In genomic region chr5:150217874-150218692, GRCh38 we compare ENCODE assay signal across 8 cellular contexts. TPM values are rescaled to one million over a fixed set of nuclear protein-coding genes. Genes with fewer than 3 reads are reported as not detected.
A peak's percentile ranks its signal among the peaks of the same experiment; 100 is the strongest.
DNase-seq lines count a peak whose midpoint lies in the region; ATAC-seq and TF ChIP-seq lines count a peak whose summit lies in the region.

No MANE protein-coding gene starts in this region.

- DNase-seq in DMS114 treated with DMSO at 0.1 percent for 48 hours (lab: John Stamatoyannopoulos, UW; ENCODE audit: unreplicated experiment) (peak; percentile 78), LHCN-M2 (ENCODE audit: low read depth) (peak; percentile 72), Peyer's patch (peak; percentile 60 to 91 (median 87)), fibroblast of lung (ENCODE audit: low read depth in 2 of 2) (peak; percentile 64 to 86), neural crest cell (ENCODE audit: low read depth, low spot score) (peak; percentile 92)
- DNase-seq in activated T-cell treated with anti-CD3 and anti-CD28 coated beads, Interleukin-2, amount 50 U/mL, for 1 hour = peak; percentile 77
- DNase-seq in stimulated activated naive CD8-positive, alpha-beta T cell treated with anti-CD3 and anti-CD28 coated beads, Interleukin-15, amount 100 ng/mL, for 72 hours = peak; percentile 79 to 80

- H3K9me3 ChIP-seq in Peyer's patch = no peaks in the 10 kb centered on the region
- no peaks in the 10 kb centered on the region for H3K9me3 ChIP-seq in fibroblast of lung (ENCODE audit: control insufficient read depth, insufficient read depth, low read depth, low read length)

- H3K27me3 ChIP-seq in Peyer's patch (no peaks in the 10 kb centered on the region), fibroblast of lung (ENCODE audit: control insufficient read depth, insufficient read depth, low read length) (no peaks in the 10 kb centered on the region)

- H3K4me2 ChIP-seq in fibroblast of lung (ENCODE audit: extremely low read depth, insufficient read depth, low read length) = no peak overlapping the region

- H3K36me3 ChIP-seq in Peyer's patch (no peaks in the 10 kb centered on the region), fibroblast of lung (ENCODE audit: control insufficient read depth, insufficient read depth, low read length) (no peaks in the 10 kb centered on the region)

- no peak overlapping the region for H3K4me3 Mint-ChIP-seq in neural crest cell
- H3K4me3 Mint-ChIP-seq in stimulated activated naive CD8-positive, alpha-beta T cell treated with anti-CD3 and anti-CD28 coated beads, Interleukin-15, amount 100 ng/mL, for 72 hours = no peak overlapping the region

- H3K79me2 ChIP-seq in fibroblast of lung (ENCODE audit: control insufficient read depth, insufficient read depth, low read length) = no peaks in the 10 kb centered on the region

- TF ChIP-seq CTCF in Peyer's patch (IDR thresholded peaks at IDR 0.05) (peak; percentile 74 to 98 (median 96)), fibroblast of lung (conservative IDR thresholded peaks at IDR 0.05 in 1 of 2, IDR thresholded peaks at IDR 0.05 in 1 of 2; ENCODE audit: low read depth in 1 of 2, low read length in 2 of 2) (peak; percentile 74 to 76), neural crest cell (conservative IDR thresholded peaks at IDR 0.05) (peak; percentile 96)

- H2AFZ ChIP-seq in fibroblast of lung (ENCODE audit: low read length) = no peak overlapping the region

- no peaks in the 10 kb centered on the region for H3K4me1 Mint-ChIP-seq in neural crest cell
- peaks cover 6% of the 10 kb centered on the region for H3K4me1 Mint-ChIP-seq in stimulated activated naive CD8-positive, alpha-beta T cell treated with anti-CD3 and anti-CD28 coated beads, Interleukin-15, amount 100 ng/mL, for 72 hours

- peaks cover 2% of the 10 kb centered on the region for H3K27me3 Mint-ChIP-seq in neural crest cell (ENCODE audit: low read depth)
- H3K27me3 Mint-ChIP-seq in stimulated activated naive CD8-positive, alpha-beta T cell treated with anti-CD3 and anti-CD28 coated beads, Interleukin-15, amount 100 ng/mL, for 72 hours = peaks cover 27% of the 10 kb centered on the region

- no peaks in the 10 kb centered on the region for H3K36me3 Mint-ChIP-seq in neural crest cell (ENCODE audit: low read depth)

- H3K4me1 ChIP-seq in Peyer's patch = peaks cover 0 to 24% (median 4%) of the 10 kb centered on the region in 4 donors
- peaks cover 5% of the 10 kb centered on the region for H3K4me1 ChIP-seq in fibroblast of lung (ENCODE audit: control insufficient read depth, extremely low read depth, insufficient read depth, low read length)

- H3K4me3 ChIP-seq in Peyer's patch = no peak overlapping the region
- no peak overlapping the region for H3K4me3 ChIP-seq in fibroblast of lung (replicated peaks in 1 of 4; ENCODE audit: control extremely low read depth in 1 of 4, insufficient read depth in 1 of 4, low read depth in 3 of 4, low read length in 4 of 4)

- H4K20me1 ChIP-seq in fibroblast of lung (ENCODE audit: control insufficient read depth, extremely low read depth, insufficient read depth, low read length) = no peaks in the 10 kb centered on the region

- H3K9ac ChIP-seq in fibroblast of lung (ENCODE audit: insufficient read depth, low read length) = no peak overlapping the region

- H3K9me3 Mint-ChIP-seq in neural crest cell = no peaks in the 10 kb centered on the region
- no peaks in the 10 kb centered on the region for H3K9me3 Mint-ChIP-seq in stimulated activated naive CD8-positive, alpha-beta T cell treated with anti-CD3 and anti-CD28 coated beads, Interleukin-15, amount 100 ng/mL, for 72 hours

- no peak for TF ChIP-seq POLR2A in Peyer's patch (IDR thresholded peaks at IDR 0.05)

- peak; percentile 82 for ATAC-seq in GM21717 (IDR thresholded peaks at IDR 0.05; ENCODE audit: unreplicated experiment)
- ATAC-seq in stimulated activated naive CD8-positive, alpha-beta T cell treated with anti-CD3 and anti-CD28 coated beads, Interleukin-15, amount 100 ng/mL, for 72 hours = peak; percentile 86

- H3K27ac ChIP-seq in Peyer's patch = peak overlapping the region in 1 of 4 donors; percentile 31
- no peak overlapping the region for H3K27ac ChIP-seq in fibroblast of lung (ENCODE audit: insufficient read depth, low read length)

- no peak overlapping the region for H3K27ac Mint-ChIP-seq in neural crest cell (ENCODE audit: unreplicated experiment)
- peak overlapping the region in 1 of 2 donors; percentile 14 for H3K27ac Mint-ChIP-seq in stimulated activated naive CD8-positive, alpha-beta T cell treated with anti-CD3 and anti-CD28 coated beads, Interleukin-15, amount 100 ng/mL, for 72 hours

RNA-seq across cellular contexts. Expression of gene SLC6A7, which starts 28.2 kb away (rescaled TPM):
- total RNA-seq in LHCN-M2 (2014; rRNA removed) = not detected in 2 replicates
- not detected for polyA plus RNA-seq in LHCN-M2 (2012)
- 10 to 100 TPM; 12.3 to 41.6 (median 19.9) TPM for total RNA-seq in Peyer's patch
- not detected in 2 replicates for total RNA-seq in fibroblast of lung
- 0.02 TPM in 1 of 2 replicates, not detected in the other for polyA plus RNA-seq in fibroblast of lung
- polyA plus RNA-seq in fibroblast of lung (2012) = 0.03 TPM in 1 of 2 replicates, not detected in the other
- polyA minus RNA-seq in fibroblast of lung (ENCODE audit: low replicate concordance) = not detected in 2 replicates
- total RNA-seq in neural crest cell = not detected in 2 replicates

RNA-seq across cellular contexts. Expression of gene CDX1, which starts 51.5 kb away (rescaled TPM):
- total RNA-seq in LHCN-M2 (2014; rRNA removed) (not detected in 2 replicates), Peyer's patch (100 to 1,000 TPM; 177 to 429 (median 370) TPM), fibroblast of lung (under 0.01 and 0.33 TPM in 2 replicates), neural crest cell (not detected in 2 replicates)
- not detected for polyA plus RNA-seq in LHCN-M2 (2012)
- 0.09 and 1.8 TPM in 2 replicates for polyA plus RNA-seq in fibroblast of lung
- 1.6 TPM in 1 of 2 replicates, not detected in the other for polyA plus RNA-seq in fibroblast of lung (2012)
- 1.5 TPM in 1 of 2 replicates, not detected in the other for polyA minus RNA-seq in fibroblast of lung (ENCODE audit: low replicate concordance)

Comparison
In these comparisons a context has a peak if more than half of its experiments do, and no peak if none do; other contexts are left out.
1. RNA of gene SLC6A7, which starts 28.2 kb away (total RNA-seq): 12.3 to 41.6 TPM in Peyer's patch; not detected in LHCN-M2, not detected in fibroblast of lung and not detected in neural crest cell; every median in the first group is over 10 times any median in the second.
2. RNA of gene CDX1, which starts 51.5 kb away (total RNA-seq): 177 to 429 TPM in Peyer's patch; under 0.01 to 0.33 TPM in fibroblast of lung, not detected in neural crest cell and not detected in LHCN-M2; every median in the first group is over 100 times any median in the second.
3. Peak in every context shown above with its lines, with median percentiles within 50 percentile points of each other: DNase-seq and CTCF ChIP-seq.